Comparison of ENCODE assay signal across 12 cellular contexts in genomic region chr10:119466655-119467054, GRCh38.
DNase-seq lines count a peak whose midpoint lies in the region; ATAC-seq, FAIRE-seq and TF ChIP-seq lines count a peak whose summit lies in the region.
"Had no signal": no experiment of that assay in that cellular context is flagged by ENCODE, and none has a peak within 500 bp of the region (broad histone marks: within the 10 kb centered on the region; RNA-seq: fewer than 3 reads in every experiment).

No MANE protein-coding gene starts in this region.

- H3K4me3 ChIP-seq in GM12878, result no peak overlapping the region
- H3K4me3 ChIP-seq in HAP-1, result no peak overlapping the region
- H3K4me3 ChIP-seq: Peyer's patch had no signal

- no peak overlapping the region for H3K4me2 ChIP-seq in GM12878 (ENCODE audit: control insufficient read depth, insufficient read depth)

- no peak overlapping the region for H3K27ac Mint-ChIP-seq in progenitor cell of endocrine pancreas
- H3K27ac Mint-ChIP-seq: activated naive CD8-positive, alpha-beta T cell had no signal

- H3K9me3 ChIP-seq in GM12878 (replicated peaks; ENCODE audit: control insufficient read depth, insufficient read depth, low read length) (no peaks in the 10 kb centered on the region; the same call in 2 of the 3 replicates), HAP-1 (no peaks in the 10 kb centered on the region)
- H3K9me3 ChIP-seq: Peyer's patch had no signal

- H3K27ac ChIP-seq in RWPE1 (no peak overlapping the region), GM12878 (ENCODE audit: control insufficient read depth, insufficient read depth) (no peak overlapping the region)
- H3K27ac ChIP-seq: Peyer's patch had no signal

- SMC1A ChIA-PET in GM12878 (lab: Charles Lee; ENCODE audit: uncharacterized antibody, unreplicated experiment), result interaction anchor here (1.0 to 1.5 kb wide), 2 partner anchors 11 to 17 kb away, joined by 3 to 6 read pairs; no protein-coding TSS in a partner anchor

- H3K79me2 ChIP-seq in GM12878 (ENCODE audit: control insufficient read depth, insufficient read depth, low read length), result no peaks in the 10 kb centered on the region

- TF ChIP-seq CTCF in RWPE1 (conservative IDR thresholded peaks at IDR 0.05; ENCODE audit: low read depth), result no peak
- no peak for TF ChIP-seq CTCF in GM12878 (IDR thresholded peaks at IDR 0.05 in 2 of 3, conservative IDR thresholded peaks at IDR 0.05 in 1 of 3; ENCODE audit: control insufficient read depth in 2 of 3, extremely low read depth in 1 of 3, insufficient read depth in 1 of 3, low read depth in 3 of 3, low read length in 3 of 3)
- TF ChIP-seq CTCF in progenitor cell of endocrine pancreas (IDR thresholded peaks at IDR 0.05; ENCODE audit: unreplicated experiment), result no peak

- H2AFZ ChIP-seq in GM12878 (ENCODE audit: control insufficient read depth, low read depth, low read length), result no peak overlapping the region

- TF ChIP-seq RAD21 in GM12878 (IDR thresholded peaks at IDR 0.05; ENCODE audit: insufficient read depth, low read depth, low read length), result no peak

- no peaks in the 10 kb centered on the region for H4K20me1 ChIP-seq in GM12878 (ENCODE audit: control insufficient read depth, insufficient read depth)

- peaks cover 1% of the 10 kb centered on the region for H3K36me3 Mint-ChIP-seq in progenitor cell of endocrine pancreas (ENCODE audit: insufficient read depth)
- H3K36me3 Mint-ChIP-seq: activated naive CD8-positive, alpha-beta T cell had no signal

- no peak for TF ChIP-seq POLR2A in GM12878 (IDR thresholded peaks at IDR 0.05; ENCODE audit: low read depth, low read length)

- TF ChIP-seq EP300 in GM12878 (IDR thresholded peaks at IDR 0.05; ENCODE audit: borderline replicate concordance in 1 of 2, control insufficient read depth in 1 of 2, low read depth in 2 of 2, low read length in 2 of 2), result no peak

- CTCF ChIA-PET in RWPE1 (lab: Yijun Ruan, JAX) (interaction anchor here (0.6 to 1.4 kb wide), 5 partner anchors 19 to 372 kb away, joined by 3 to 8 read pairs (median 4); no protein-coding TSS in a partner anchor), GM12878 (lab: Yijun Ruan, JAX) (no interaction called here)

- intact Hi-C loops in GM12878 (cut with micrococcal nuclease; ENCODE audit: unreplicated experiment), result no loop called here

- H3K36me3 ChIP-seq in GM12878 (ENCODE audit: control insufficient read depth in 2 of 2, insufficient read depth in 2 of 2, low read length in 1 of 2) (no peaks in the 10 kb centered on the region), HAP-1 (replicated peaks) (no peaks in the 10 kb centered on the region)
- H3K36me3 ChIP-seq: Peyer's patch had no signal

- ATAC-seq in GM12878, result peak; percentile 79

- H3K9ac ChIP-seq in GM12878 (ENCODE audit: control insufficient read depth, insufficient read depth, low read length), result no peak overlapping the region

- in situ Hi-C loops in GM12878 (cut with MboI), result no loop called here
- in situ Hi-C loops in HAP-1 (cut with MboI; ENCODE audit: low sequenced_read_pairs), result no loop called here

- 0% methylated on average over 7 of the region's 7 CpGs for WGBS in GM12878 (ENCODE audit: insufficient coverage, insufficient replicate concordance, low lambda C conversion rate, missing lambda C conversion rate)

- BruUV-seq in GM12878 (replicated peaks; lab: Mats Ljungman, UMichigan), result no TSS peak

- RAD21 ChIA-PET in GM12878 (lab: Charles Lee; ENCODE audit: unreplicated experiment), result no interaction called here

- H3K27me3 Mint-ChIP-seq in progenitor cell of endocrine pancreas, result peaks cover 26% of the 10 kb centered on the region
- H3K27me3 Mint-ChIP-seq: activated naive CD8-positive, alpha-beta T cell had no signal

- no peaks in the 10 kb centered on the region for H3K27me3 ChIP-seq in GM12878 (replicated peaks in 1 of 2; ENCODE audit: control insufficient read depth in 2 of 2, insufficient read depth in 2 of 2, low read length in 1 of 2)
- peaks cover 6% of the 10 kb centered on the region for H3K27me3 ChIP-seq in HAP-1 (ENCODE audit: low read depth)
- H3K27me3 ChIP-seq: Peyer's patch had no signal

- DNase-seq in NK-92 treated with Interleukin-12 subunit alpha and Interleukin-12 subunit beta, amount 100 ng/mL, for 24 hours (lab: John Stamatoyannopoulos, UW), result peak; percentile 9
- DNase-seq in NK-92 (lab: John Stamatoyannopoulos, UW; ENCODE audit: unreplicated experiment) (no peak), RWPE1 (ENCODE audit: low spot score) (peak; percentile 36), GM12878 (ENCODE audit: low read depth, low spot score) (no peak), progenitor cell of endocrine pancreas (ENCODE audit: low spot score, unreplicated experiment) (no peak), HAP-1 (ENCODE audit: low spot score in 2 of 2) (no peak), kidney glomerular epithelial cell (lab: John Stamatoyannopoulos, UW) (no peak)
- peak; percentile 26 for DNase-seq in stimulated activated CD8-positive, alpha-beta memory T cell treated with anti-CD3 and anti-CD28 coated beads, Interleukin-4, amount 100 ng/mL, for 24 hours (ENCODE audit: low read depth)
- DNase-seq: 8988T, Karpas-422 had no signal

- peaks cover 10% of the 10 kb centered on the region for H3K4me1 ChIP-seq in GM12878 (ENCODE audit: control insufficient read depth, insufficient read depth, low read length)
- H3K4me1 ChIP-seq in HAP-1, result no peaks in the 10 kb centered on the region
- H3K4me1 ChIP-seq: Peyer's patch had no signal

- peaks cover 2% of the 10 kb centered on the region for H3K4me1 Mint-ChIP-seq in progenitor cell of endocrine pancreas (ENCODE audit: low read depth)

- H3K9me3 Mint-ChIP-seq in progenitor cell of endocrine pancreas (ENCODE audit: low read depth), result peaks cover 11% of the 10 kb centered on the region

- FAIRE-seq in GM12878 (lab: Jason Lieb, UNC), result no peak

- POLR2A ChIA-PET in RWPE1 (lab: Yijun Ruan, JAX; ENCODE audit: low non-redundant PET) (no interaction called here), GM12878 (lab: Charles Lee) (no interaction called here)

- no peak overlapping the region for H3K4me3 Mint-ChIP-seq in progenitor cell of endocrine pancreas (ENCODE audit: low read depth)
- H3K4me3 Mint-ChIP-seq: activated naive CD8-positive, alpha-beta T cell had no signal

TF ChIP-seq in GM12878, 131 proteins besides CTCF, POLR2A, EP300 and RAD21 (continues in another document):
- TF ChIP-seq NR2F1 (conservative IDR thresholded peaks at IDR 0.05), result 0 out of 2 replicates have a peak, but pooled peaks have one; percentile 13
- TF ChIP-seq PAX5 (IDR thresholded peaks at IDR 0.05; ENCODE audit: borderline replicate concordance, low read depth, low read length), result 0 out of 2 replicates have a peak, but pooled peaks have one; percentile 28
- peak; percentile 39 for TF ChIP-seq RUNX3 (IDR thresholded peaks at IDR 0.05; ENCODE audit: low read length)
- TF ChIP-seq, protein P1, sequence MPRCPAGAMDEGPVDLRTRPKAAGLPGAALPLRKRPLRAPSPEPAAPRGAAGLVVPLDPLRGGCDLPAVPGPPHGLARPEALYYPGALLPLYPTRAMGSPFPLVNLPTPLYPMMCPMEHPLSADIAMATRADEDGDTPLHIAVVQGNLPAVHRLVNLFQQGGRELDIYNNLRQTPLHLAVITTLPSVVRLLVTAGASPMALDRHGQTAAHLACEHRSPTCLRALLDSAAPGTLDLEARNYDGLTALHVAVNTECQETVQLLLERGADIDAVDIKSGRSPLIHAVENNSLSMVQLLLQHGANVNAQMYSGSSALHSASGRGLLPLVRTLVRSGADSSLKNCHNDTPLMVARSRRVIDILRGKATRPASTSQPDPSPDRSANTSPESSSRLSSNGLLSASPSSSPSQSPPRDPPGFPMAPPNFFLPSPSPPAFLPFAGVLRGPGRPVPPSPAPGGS (IDR thresholded peaks at IDR 0.05; ENCODE audit: borderline replicate concordance, insufficient read depth, low read depth, low read length, poor library complexity, severe bottlenecking), result peak; percentile 67
- TF ChIP-seq TAF1 (IDR thresholded peaks at IDR 0.05; ENCODE audit: borderline replicate concordance, low read depth, low read length), result no peak
- no peak for TF ChIP-seq RBBP5 (conservative IDR thresholded peaks at IDR 0.05)
- TF ChIP-seq ESRRA (IDR thresholded peaks at IDR 0.05; ENCODE audit: low read length), result no peak
- TF ChIP-seq ZNF24 (IDR thresholded peaks at IDR 0.05), result no peak
- TF ChIP-seq ATF7 (IDR thresholded peaks at IDR 0.05; ENCODE audit: low read depth), result no peak
- TF ChIP-seq REST (IDR thresholded peaks at IDR 0.05; ENCODE audit: low read depth, low read length), result peak; percentile 52; the same call in 1 of the 2 replicates
- peak in 1 of 2 experiments; percentile 29; a peak in 1 of 4 replicates for TF ChIP-seq BHLHE40 (IDR thresholded peaks at IDR 0.05; ENCODE audit: borderline replicate concordance in 1 of 2, low read depth in 2 of 2, low read length in 1 of 2)

Comparison
In these comparisons a context has a peak if more than half of its experiments do, and no peak if none do; other contexts are left out.
1. DNase-seq: peak in NK-92 treated with Interleukin-12 subunit alpha and Interleukin-12 subunit beta, amount 100 ng/mL, for 24 hours (single experiment), RWPE1 (single experiment) and stimulated activated CD8-positive, alpha-beta memory T cell treated with anti-CD3 and anti-CD28 coated beads, Interleukin-4, amount 100 ng/mL, for 24 hours (single experiment); none in NK-92 (single experiment), GM12878 (single experiment), progenitor cell of endocrine pancreas (single experiment), HAP-1 (0 of 2) and kidney glomerular epithelial cell (single experiment).